Comparison of ENCODE assay signal across 9 cellular contexts in genomic region chrX:24396236-24396929, GRCh38. TPM values are rescaled to one million over a fixed set of nuclear protein-coding genes. Genes with fewer than 3 reads are reported as not detected.
DNase-seq lines count a peak whose midpoint lies in the region; TF ChIP-seq lines count a peak whose summit lies in the region.
"Had no signal": no experiment of that assay in that cellular context is flagged by ENCODE, and none has a peak within 500 bp of the region (broad histone marks: within the 10 kb centered on the region; RNA-seq: fewer than 3 reads in every experiment).

No MANE protein-coding gene starts in this region.

- no peak for TF ChIP-seq CTCF in chondrocyte (IDR thresholded peaks at IDR 0.05)
- no peak for TF ChIP-seq CTCF in nephron (IDR thresholded peaks at IDR 0.05; ENCODE audit: unreplicated experiment in 3 of 3)

- H3K4me3 Mint-ChIP-seq in chondrocyte (ENCODE audit: unreplicated experiment), result peak overlapping the region; percentile 20
- H3K4me3 Mint-ChIP-seq in nephron, result peak overlapping the region in 1 of 3 experiments; percentile 9
- H3K4me3 Mint-ChIP-seq in activated T-cell treated with anti-CD3 and anti-CD28 coated beads, Interleukin-2, amount 50 U/mL, for 24 hours, result no peak overlapping the region

- no peaks in the 10 kb centered on the region for H3K36me3 Mint-ChIP-seq in chondrocyte (ENCODE audit: low read depth)
- H3K36me3 Mint-ChIP-seq in nephron (ENCODE audit: low read depth), result no peaks in the 10 kb centered on the region
- no peaks in the 10 kb centered on the region for H3K36me3 Mint-ChIP-seq in activated T-cell treated with anti-CD3 and anti-CD28 coated beads, Interleukin-2, amount 50 U/mL, for 24 hours (ENCODE audit: low read depth)

- H3K27ac Mint-ChIP-seq in chondrocyte (ENCODE audit: unreplicated experiment), result peak overlapping the region; percentile 93
- peak overlapping the region; percentile 70 to 95 (median 91) for H3K27ac Mint-ChIP-seq in nephron
- H3K27ac Mint-ChIP-seq in activated T-cell treated with anti-CD3 and anti-CD28 coated beads, Interleukin-2, amount 50 U/mL, for 24 hours, result no peak overlapping the region

- DNase-seq in Daoy (ENCODE audit: low read depth) (peak; percentile 69), NCI-H1092 (lab: John Stamatoyannopoulos, UW) (peak; percentile 67), chondrocyte (ENCODE audit: low spot score) (no peak), midbrain (lab: John Stamatoyannopoulos, UW) (no peak), COLO668 (lab: John Stamatoyannopoulos, UW; ENCODE audit: unreplicated experiment) (no peak), activated gamma-delta T cell treated with Interleukin-2 at 50 U/mL for 16 hours (no peak)
- DNase-seq in activated T-cell treated with anti-CD3 and anti-CD28 coated beads, Interleukin-2, amount 50 U/mL, for 24 hours, result no peak

- H3K4me1 Mint-ChIP-seq in chondrocyte (ENCODE audit: low read depth) (peaks cover 42% of the 10 kb centered on the region), nephron (peaks cover 31% of the 10 kb centered on the region)
- peaks cover 2% of the 10 kb centered on the region for H3K4me1 Mint-ChIP-seq in activated T-cell treated with anti-CD3 and anti-CD28 coated beads, Interleukin-2, amount 50 U/mL, for 24 hours (ENCODE audit: low read depth)

- H3K27me3 Mint-ChIP-seq in chondrocyte (ENCODE audit: low read depth) (peaks cover 21% of the 10 kb centered on the region), nephron (ENCODE audit: low read depth) (no peaks in the 10 kb centered on the region)
- peaks cover 41% of the 10 kb centered on the region for H3K27me3 Mint-ChIP-seq in activated T-cell treated with anti-CD3 and anti-CD28 coated beads, Interleukin-2, amount 50 U/mL, for 24 hours

- H3K9me3 Mint-ChIP-seq in chondrocyte (ENCODE audit: low read depth), result no peaks in the 10 kb centered on the region
- no peaks in the 10 kb centered on the region for H3K9me3 Mint-ChIP-seq in nephron
- H3K9me3 Mint-ChIP-seq in activated T-cell treated with anti-CD3 and anti-CD28 coated beads, Interleukin-2, amount 50 U/mL, for 24 hours, result no peaks in the 10 kb centered on the region

RNA-seq across cellular contexts. Expression of gene SUPT20HL1, which starts 35.9 kb away (rescaled TPM):
- total RNA-seq in Daoy (2014; rRNA removed; shearing (Covaris generic)), result not detected in 2 replicates
- total RNA-seq in chondrocyte, result not detected in 3 replicates
- total RNA-seq: suprapubic skin had no signal

Comparison
In these comparisons a context has a peak if more than half of its experiments do, and no peak if none do; other contexts are left out.
1. DNase-seq: peak in Daoy (single experiment) and NCI-H1092 (single experiment); none in chondrocyte (single experiment), midbrain (single experiment), COLO668 (single experiment), activated gamma-delta T cell treated with Interleukin-2 at 50 U/mL for 16 hours (single experiment) and activated T-cell treated with anti-CD3 and anti-CD28 coated beads, Interleukin-2, amount 50 U/mL, for 24 hours (single experiment).